14 cellular contexts compared by ENCODE assay signal in genomic region chr11:134519390-134519750, GRCh38.
DNase-seq lines count a peak whose midpoint lies in the region; ATAC-seq and TF ChIP-seq lines count a peak whose summit lies in the region.
"Had no signal": no experiment of that assay in that cellular context is flagged by ENCODE, and none has a peak within 500 bp of the region (broad histone marks: within the 10 kb centered on the region; RNA-seq: fewer than 3 reads in every experiment).

No MANE protein-coding gene starts in this region.

- 75 to 82% (median 78%) methylated on average over 6 of the region's 6 CpGs for WGBS in heart left ventricle, 4 donors
- 86 to 88% methylated on average over 6 of the region's 6 CpGs for WGBS in sigmoid colon, 2 donors
- WGBS in endodermal cell (ENCODE audit: insufficient coverage in 1 of 2, insufficient read length in 1 of 2), 2 experiments = 90 to 97% methylated on average over 6 of the region's 6 CpGs

- H3K36me3 ChIP-seq in left ventricle myocardium inferior (no peaks in the 10 kb centered on the region), heart left ventricle (no peaks in the 10 kb centered on the region), sigmoid colon (no peaks in the 10 kb centered on the region), endodermal cell (ENCODE audit: control insufficient read depth, insufficient read depth, low read length) (no peaks in the 10 kb centered on the region)

- H3K4me3 Mint-ChIP-seq in glutamatergic neuron (ENCODE audit: unreplicated experiment) (peak overlapping the region; percentile 65), endodermal cell (no peak overlapping the region)
- H3K4me3 Mint-ChIP-seq: B cell; CD8-positive, alpha-beta memory T cell had no signal

- H3K4me1 Mint-ChIP-seq in glutamatergic neuron (ENCODE audit: low read depth, unreplicated experiment) (peaks cover 68% of the 10 kb centered on the region), endodermal cell (peaks cover 21% of the 10 kb centered on the region)
- H3K4me1 Mint-ChIP-seq: B cell; CD8-positive, alpha-beta memory T cell had no signal

- no peak for TF ChIP-seq EP300 in sigmoid colon (IDR thresholded peaks at IDR 0.05)

- no peak overlapping the region for H3K9ac ChIP-seq in endodermal cell (ENCODE audit: extremely low read depth, low read length, poor library complexity, severe bottlenecking)
- H3K9ac ChIP-seq: GM23248 had no signal

- ATAC-seq in heart left ventricle (no peak), GM21447 (IDR thresholded peaks at IDR 0.05; ENCODE audit: unreplicated experiment) (no peak)

- H3K9me3 Mint-ChIP-seq in glutamatergic neuron (ENCODE audit: unreplicated experiment) = peaks cover 23% of the 10 kb centered on the region
- peaks cover 6% of the 10 kb centered on the region for H3K9me3 Mint-ChIP-seq in endodermal cell

- H3K27ac ChIP-seq in left ventricle myocardium inferior (replicated peaks) = no peak overlapping the region
- no peak overlapping the region for H3K27ac ChIP-seq in heart left ventricle
- no peak overlapping the region for H3K27ac ChIP-seq in sigmoid colon
- no peak overlapping the region for H3K27ac ChIP-seq in endodermal cell (ENCODE audit: low read depth, low read length)
- H3K27ac ChIP-seq: GM23248 had no signal

- peak; percentile 6 for DNase-seq in left ventricle myocardium inferior
- DNase-seq in heart left ventricle = no peak
- no peak for DNase-seq in glutamatergic neuron
- peak; percentile 40 for DNase-seq in sigmoid colon
- no peak for DNase-seq in NCI-H1694 treated with DMSO at 0.1 percent for 48 hours (lab: John Stamatoyannopoulos, UW)
- no peak for DNase-seq in endodermal cell
- DNase-seq: Caco-2, DND-41, GDM1, GM23248, IMR-90 had no signal

- TF ChIP-seq POLR2A in heart left ventricle (IDR thresholded peaks at IDR 0.05) (no peak), sigmoid colon (IDR thresholded peaks at IDR 0.05) (no peak)

- H3K27me3 Mint-ChIP-seq in glutamatergic neuron (ENCODE audit: unreplicated experiment) (peaks cover 39% of the 10 kb centered on the region), endodermal cell (ENCODE audit: insufficient read depth) (peaks cover 6% of the 10 kb centered on the region)

- H3K27me3 ChIP-seq in left ventricle myocardium inferior (ENCODE audit: low read depth) = peaks cover 84% of the 10 kb centered on the region
- H3K27me3 ChIP-seq in heart left ventricle = peaks cover 0 to 81% (median 3%) of the 10 kb centered on the region in 9 donors
- no peaks in the 10 kb centered on the region for H3K27me3 ChIP-seq in sigmoid colon
- peaks cover 6% of the 10 kb centered on the region for H3K27me3 ChIP-seq in endodermal cell (ENCODE audit: control insufficient read depth, insufficient read depth, low read length, poor library complexity, severe bottlenecking)

- H3K27ac Mint-ChIP-seq in glutamatergic neuron (ENCODE audit: unreplicated experiment) = peak overlapping the region; percentile 83
- no peak overlapping the region for H3K27ac Mint-ChIP-seq in endodermal cell
- H3K27ac Mint-ChIP-seq: B cell; CD8-positive, alpha-beta memory T cell had no signal

- H3K4me1 ChIP-seq in left ventricle myocardium inferior (no peaks in the 10 kb centered on the region), heart left ventricle (no peaks in the 10 kb centered on the region), sigmoid colon (no peaks in the 10 kb centered on the region), endodermal cell (ENCODE audit: control insufficient read depth, insufficient read depth, low read length) (no peaks in the 10 kb centered on the region)

- no peaks in the 10 kb centered on the region for H3K9me3 ChIP-seq in left ventricle myocardium inferior (replicated peaks)
- no peaks in the 10 kb centered on the region for H3K9me3 ChIP-seq in heart left ventricle
- no peaks in the 10 kb centered on the region for H3K9me3 ChIP-seq in sigmoid colon
- H3K9me3 ChIP-seq in endodermal cell (ENCODE audit: control insufficient read depth, low read length) = no peaks in the 10 kb centered on the region
- H3K9me3 ChIP-seq: Caco-2 had no signal

- TF ChIP-seq CTCF in left ventricle myocardium inferior (IDR thresholded peaks at IDR 0.05; ENCODE audit: borderline replicate concordance) = no peak
- no peak for TF ChIP-seq CTCF in heart left ventricle (IDR thresholded peaks at IDR 0.05)
- TF ChIP-seq CTCF in glutamatergic neuron (IDR thresholded peaks at IDR 0.05; ENCODE audit: partially characterized antibody, unreplicated experiment) = no peak
- no peak for TF ChIP-seq CTCF in sigmoid colon (IDR thresholded peaks at IDR 0.05)
- TF ChIP-seq CTCF in endodermal cell (conservative IDR thresholded peaks at IDR 0.05) = no peak

- H3K36me3 Mint-ChIP-seq in glutamatergic neuron (ENCODE audit: unreplicated experiment) = no peaks in the 10 kb centered on the region
- H3K36me3 Mint-ChIP-seq in endodermal cell (ENCODE audit: low read depth) = no peaks in the 10 kb centered on the region
- H3K36me3 Mint-ChIP-seq: CD8-positive, alpha-beta memory T cell had no signal

- H3K4me3 ChIP-seq in left ventricle myocardium inferior = no peak overlapping the region
- H3K4me3 ChIP-seq in heart left ventricle = no peak overlapping the region
- H3K4me3 ChIP-seq in sigmoid colon = no peak overlapping the region
- H3K4me3 ChIP-seq in endodermal cell (ENCODE audit: low read length) = no peak overlapping the region
- H3K4me3 ChIP-seq: GM23248 had no signal

- intact Hi-C loops in left ventricle myocardium inferior (cut with micrococcal nuclease) = no loop called here
- intact Hi-C loops in heart left ventricle (cut with DNase I) = no loop called here
- intact Hi-C loops in sigmoid colon (cut with DNase I) = no loop called here

Comparison
In these comparisons a context has a peak if more than half of its experiments do, and no peak if none do; other contexts are left out.
1. DNase-seq: peak in left ventricle myocardium inferior (single experiment) and sigmoid colon (single experiment); none in heart left ventricle (0 of 5), glutamatergic neuron (single experiment), NCI-H1694 treated with DMSO at 0.1 percent for 48 hours (single experiment) and endodermal cell (single experiment).